In genomic region chr9:132548971-132549649, GRCh38 we compare ENCODE assay signal across 19 cellular contexts. TPM values are rescaled to one million over a fixed set of nuclear protein-coding genes. Genes with fewer than 3 reads are reported as not detected.
DNase-seq lines count a peak whose midpoint lies in the region; ATAC-seq, FAIRE-seq and TF ChIP-seq lines count a peak whose summit lies in the region.
"Had no signal": no experiment of that assay in that cellular context is flagged by ENCODE, and none has a peak within 500 bp of the region (broad histone marks: within the 10 kb centered on the region; RNA-seq: fewer than 3 reads in every experiment).

No MANE protein-coding gene starts in this region.

- H3K4me3 Mint-ChIP-seq in osteocyte (ENCODE audit: unreplicated experiment): no peak overlapping the region
- H3K4me3 Mint-ChIP-seq in activated CD4-positive, alpha-beta T cell treated with anti-CD3 and anti-CD28 coated beads for 36 hours: no peak overlapping the region
- H3K4me3 Mint-ChIP-seq: natural killer cell; stimulated activated memory B cell treated with anti-CD40 and anti-IgM and Interleukin-4, amounts not matched to agents 10 μg/mL and 1 μg/mL and 100 μg/mL, for 72 hours; T-helper 1 cell treated with Interleukin-12 subunit alpha and Interleukin-12 subunit beta and Interleukin-4 antibody, amounts not matched to agents 30 μg/mL and 1 μg/mL, for 36 hours had no signal

- no peak for TF ChIP-seq POLR2A in breast epithelium (IDR thresholded peaks at IDR 0.05)

- CTCF ChIA-PET in activated CD4-positive, alpha-beta T cell treated with anti-CD3 and anti-CD28 coated beads for 36 hours (lab: Charles Lee): interaction anchor here (1.2 kb wide), 1 partner anchor 42 kb away, joined by 3 read pairs; no protein-coding TSS in a partner anchor

- WGBS in small intestine, 3 donors: 73 to 86% (median 76%) methylated on average over 13 of the region's 13 CpGs

- H3K27me3 ChIP-seq in small intestine (ENCODE audit: control insufficient read depth in 2 of 2, insufficient read depth in 2 of 2, low read length in 2 of 2) (peaks cover 0 to 2% of the 10 kb centered on the region in 2 donors), breast epithelium (peaks cover 0 to 7% of the 10 kb centered on the region in 2 donors)

- no peaks in the 10 kb centered on the region for H3K27me3 Mint-ChIP-seq in osteocyte (ENCODE audit: unreplicated experiment)
- peaks cover 8% of the 10 kb centered on the region for H3K27me3 Mint-ChIP-seq in activated CD4-positive, alpha-beta T cell treated with anti-CD3 and anti-CD28 coated beads for 36 hours

- H3K27ac ChIP-seq in small intestine (ENCODE audit: low read depth in 1 of 2, low read length in 1 of 2) (no peak overlapping the region), breast epithelium (no peak overlapping the region)

- ATAC-seq in activated CD4-positive, alpha-beta T cell treated with anti-CD3 and anti-CD28 coated beads for 36 hours: no peak
- no peak for ATAC-seq in HG03025 (IDR thresholded peaks at IDR 0.05; ENCODE audit: low FRiP score, unreplicated experiment)
- ATAC-seq: activated CD4-positive, CD25-positive, alpha-beta regulatory T cell treated with anti-CD3 and anti-CD28 coated beads, Interleukin-2, amount 50 U/mL, for 24 hours; natural killer cell; stimulated activated memory B cell treated with anti-CD40 and anti-IgM and Interleukin-4, amounts not matched to agents 10 μg/mL and 1 μg/mL and 100 μg/mL, for 72 hours had no signal

- H3K9me3 ChIP-seq in small intestine (ENCODE audit: control insufficient read depth, low read depth): no peaks in the 10 kb centered on the region
- H3K9me3 ChIP-seq in breast epithelium: no peaks in the 10 kb centered on the region

- peaks cover 20% of the 10 kb centered on the region for H3K4me1 Mint-ChIP-seq in osteocyte (ENCODE audit: unreplicated experiment)
- no peaks in the 10 kb centered on the region for H3K4me1 Mint-ChIP-seq in activated CD4-positive, alpha-beta T cell treated with anti-CD3 and anti-CD28 coated beads for 36 hours

- intact Hi-C loops in breast epithelium (cut with DNase I; ENCODE audit: low total_unique reads): no loop called here
- intact Hi-C loops in activated CD4-positive, alpha-beta T cell treated with anti-CD3 and anti-CD28 coated beads for 36 hours (cut with DNase I, micrococcal nuclease): no loop called here

- no peak for FAIRE-seq in small intestine (lab: Jason Lieb, UNC)
- FAIRE-seq: G401.6 had no signal

- H3K36me3 Mint-ChIP-seq in osteocyte (ENCODE audit: unreplicated experiment): no peaks in the 10 kb centered on the region
- H3K36me3 Mint-ChIP-seq in activated CD4-positive, alpha-beta T cell treated with anti-CD3 and anti-CD28 coated beads for 36 hours (ENCODE audit: low read depth): no peaks in the 10 kb centered on the region
- H3K36me3 Mint-ChIP-seq: natural killer cell had no signal

- peak overlapping the region; percentile 47 for H3K27ac Mint-ChIP-seq in osteocyte (ENCODE audit: unreplicated experiment)
- no peak overlapping the region for H3K27ac Mint-ChIP-seq in activated CD4-positive, alpha-beta T cell treated with anti-CD3 and anti-CD28 coated beads for 36 hours
- H3K27ac Mint-ChIP-seq: natural killer cell; stimulated activated memory B cell treated with anti-CD40 and anti-IgM and Interleukin-4, amounts not matched to agents 10 μg/mL and 1 μg/mL and 100 μg/mL, for 72 hours; T-helper 1 cell treated with Interleukin-12 subunit alpha and Interleukin-12 subunit beta and Interleukin-4 antibody, amounts not matched to agents 30 μg/mL and 1 μg/mL, for 36 hours had no signal

- DNase-seq in EH (ENCODE audit: low read depth) (peak; percentile 49), RKO (ENCODE audit: low spot score) (peak; percentile 47), glomerular endothelial cell (ENCODE audit: extremely low read depth, low read depth, low spot score) (peak; percentile 27), osteocyte (ENCODE audit: extremely low spot score, unreplicated experiment) (no peak), small intestine (no peak), breast epithelium (ENCODE audit: low spot score in 2 of 2) (no peak)
- no peak for DNase-seq in activated CD4-positive, alpha-beta T cell treated with anti-CD3 and anti-CD28 coated beads for 36 hours
- DNase-seq: activated naive CD4-positive, alpha-beta T cell; foreskin fibroblast; natural killer cell; NCI-H82 had no signal

- POLR2A ChIA-PET in activated CD4-positive, alpha-beta T cell treated with anti-CD3 and anti-CD28 coated beads for 36 hours (lab: Charles Lee): interaction anchor here (0.6 kb wide), 1 partner anchor 33 kb away, joined by 3 read pairs; no protein-coding TSS in a partner anchor

- H3K9me3 Mint-ChIP-seq in osteocyte (ENCODE audit: unreplicated experiment): no peaks in the 10 kb centered on the region
- H3K9me3 Mint-ChIP-seq in activated CD4-positive, alpha-beta T cell treated with anti-CD3 and anti-CD28 coated beads for 36 hours (ENCODE audit: low read depth): no peaks in the 10 kb centered on the region
- H3K9me3 Mint-ChIP-seq: natural killer cell; T-helper 1 cell treated with Interleukin-12 subunit alpha and Interleukin-12 subunit beta and Interleukin-4 antibody, amounts not matched to agents 30 μg/mL and 1 μg/mL, for 36 hours had no signal

- H3K36me3 ChIP-seq in small intestine (ENCODE audit: control insufficient read depth in 2 of 2, insufficient read depth in 2 of 2, low read length in 2 of 2) (no peaks in the 10 kb centered on the region), breast epithelium (no peaks in the 10 kb centered on the region)

- H3K4me1 ChIP-seq in small intestine (ENCODE audit: control insufficient read depth in 2 of 2, insufficient read depth in 1 of 2, low read depth in 1 of 2, low read length in 1 of 2) (no peaks in the 10 kb centered on the region), breast epithelium (no peaks in the 10 kb centered on the region)

- TF ChIP-seq CTCF in osteocyte (IDR thresholded peaks at IDR 0.05) (no peak), breast epithelium (IDR thresholded peaks at IDR 0.05) (no peak)

- no peak overlapping the region for H3K4me3 ChIP-seq in small intestine (ENCODE audit: low read depth in 1 of 2, low read length in 2 of 2)
- H3K4me3 ChIP-seq in breast epithelium: no peak overlapping the region
- H3K4me3 ChIP-seq: smooth muscle cell had no signal

RNA-seq across cellular contexts. Expression of gene BARHL1, which starts 33.3 kb away (rescaled TPM):
- total RNA-seq in glomerular endothelial cell (not detected in 2 replicates), osteocyte (not detected in 2 replicates), breast epithelium (not detected)
- not detected for polyA plus RNA-seq in small intestine
- total RNA-seq in activated CD4-positive, alpha-beta T cell treated with anti-CD3 and anti-CD28 coated beads for 36 hours: not detected
- total RNA-seq: H4, lower leg skin, natural killer cell, smooth muscle cell had no signal

Comparison
In these comparisons a context has a peak if more than half of its experiments do, and no peak if none do; other contexts are left out.
1. DNase-seq: peak in EH (single experiment), RKO (single experiment) and glomerular endothelial cell (single experiment); none in osteocyte (single experiment), small intestine (single experiment), breast epithelium (0 of 2) and activated CD4-positive, alpha-beta T cell treated with anti-CD3 and anti-CD28 coated beads for 36 hours (single experiment).